Comparison of ENCODE assay signal across 8 cellular contexts in the genomic region with DNA sequence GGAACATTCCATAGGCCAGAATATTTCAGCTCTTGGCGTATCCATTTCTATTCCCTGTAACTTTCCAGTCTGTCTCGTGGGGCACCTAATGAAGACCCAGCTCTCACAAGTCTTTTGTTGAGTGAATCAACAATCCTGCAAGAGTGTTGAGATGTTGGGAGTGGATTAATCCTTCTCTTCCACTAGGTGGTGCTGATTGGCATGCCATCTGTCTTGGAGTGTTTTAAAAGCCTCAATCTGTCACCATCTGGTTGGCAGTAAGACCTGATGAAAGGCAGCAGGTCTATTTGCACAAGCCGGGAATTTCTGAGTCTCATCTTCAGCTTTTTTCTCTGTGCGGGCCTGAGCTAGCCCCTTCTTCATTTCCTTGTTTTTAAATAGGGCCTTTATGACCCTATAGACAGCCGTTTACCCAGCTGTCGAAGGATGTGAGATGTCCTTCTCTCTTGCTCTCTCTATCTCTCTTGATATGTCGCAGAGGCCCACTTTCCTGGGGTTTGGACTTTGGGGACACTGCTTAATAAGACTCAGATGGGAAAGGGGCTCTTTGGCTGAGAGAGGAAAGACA.
DNase-seq lines count a peak whose midpoint lies in the region; ATAC-seq and TF ChIP-seq lines count a peak whose summit lies in the region.

No MANE protein-coding gene starts in this region.

- H3K36me3 ChIP-seq in transverse colon, result no peaks in the 10 kb centered on the region

- TF ChIP-seq POLR2A in transverse colon (IDR thresholded peaks at IDR 0.05), result no peak

- no peaks in the 10 kb centered on the region for H3K4me1 ChIP-seq in transverse colon

- H3K4me1 Mint-ChIP-seq in activated CD4-positive, alpha-beta memory T cell treated with anti-CD3 and anti-CD28 coated beads for 36 hours (ENCODE audit: low read depth), result no peaks in the 10 kb centered on the region
- H3K4me1 Mint-ChIP-seq in activated CD4-positive, alpha-beta memory T cell treated with anti-CD3 and anti-CD28 coated beads, Interleukin-2, amount 10 ng/mL, durations not matched to agents 7 days and 5 days, result no peaks in the 10 kb centered on the region

- POLR2A ChIA-PET in activated CD4-positive, alpha-beta memory T cell treated with anti-CD3 and anti-CD28 coated beads for 36 hours (lab: Charles Lee), result no interaction called here
- POLR2A ChIA-PET in activated CD4-positive, alpha-beta memory T cell treated with anti-CD3 and anti-CD28 coated beads, Interleukin-2, amount 10 ng/mL, durations not matched to agents 7 days and 5 days (lab: Charles Lee), result no interaction called here

- H3K27ac ChIP-seq in transverse colon, result no peak overlapping the region

- peak; percentile 27 to 37 (median 31) for TF ChIP-seq CTCF in transverse colon (IDR thresholded peaks at IDR 0.05)

- H3K27me3 ChIP-seq in transverse colon, result no peaks in the 10 kb centered on the region

- peak; percentile 15 for DNase-seq in activated CD4-positive, alpha-beta memory T cell treated with anti-CD3 and anti-CD28 coated beads for 36 hours
- DNase-seq in activated CD4-positive, alpha-beta memory T cell treated with anti-CD3 and anti-CD28 coated beads, Interleukin-2, amount 10 ng/mL, durations not matched to agents 7 days and 5 days, result no peak
- peak; percentile 64 for DNase-seq in NAMALWA (ENCODE audit: low spot score)
- peak; percentile 29 for DNase-seq in amniotic stem cell (lab: John Stamatoyannopoulos, UW)
- peak; percentile 75 for DNase-seq in iPS-NIHi7 (ENCODE audit: extremely low spot score)
- no peak for DNase-seq in transverse colon
- no peak for DNase-seq in middle frontal gyrus (ENCODE audit: extremely low spot score, low spot score)

- H3K27me3 Mint-ChIP-seq in activated CD4-positive, alpha-beta memory T cell treated with anti-CD3 and anti-CD28 coated beads for 36 hours, result peaks cover 2% of the 10 kb centered on the region
- peaks cover 20% of the 10 kb centered on the region for H3K27me3 Mint-ChIP-seq in activated CD4-positive, alpha-beta memory T cell treated with anti-CD3 and anti-CD28 coated beads, Interleukin-2, amount 10 ng/mL, durations not matched to agents 7 days and 5 days

- no peak for TF ChIP-seq EP300 in transverse colon (IDR thresholded peaks at IDR 0.05; ENCODE audit: low read depth)

- no peak overlapping the region for H3K4me3 ChIP-seq in transverse colon

- WGBS in transverse colon (ENCODE audit: low coverage in 1 of 2), 2 donors, result 55 to 59% methylated on average over 7 of the region's 7 CpGs

- H3K4me3 Mint-ChIP-seq in activated CD4-positive, alpha-beta memory T cell treated with anti-CD3 and anti-CD28 coated beads for 36 hours, result no peak overlapping the region
- H3K4me3 Mint-ChIP-seq in activated CD4-positive, alpha-beta memory T cell treated with anti-CD3 and anti-CD28 coated beads, Interleukin-2, amount 10 ng/mL, durations not matched to agents 7 days and 5 days, result no peak overlapping the region

- no peak overlapping the region for H3K27ac Mint-ChIP-seq in activated CD4-positive, alpha-beta memory T cell treated with anti-CD3 and anti-CD28 coated beads for 36 hours
- H3K27ac Mint-ChIP-seq in activated CD4-positive, alpha-beta memory T cell treated with anti-CD3 and anti-CD28 coated beads, Interleukin-2, amount 10 ng/mL, durations not matched to agents 7 days and 5 days, result no peak overlapping the region

- CTCF ChIA-PET in activated CD4-positive, alpha-beta memory T cell treated with anti-CD3 and anti-CD28 coated beads for 36 hours (lab: Charles Lee), result interaction anchor here (0.6 to 2.0 kb wide), 14 partner anchors 10 to 612 kb away, joined by 3 to 11 read pairs (median 4); no protein-coding TSS in a partner anchor
- CTCF ChIA-PET in activated CD4-positive, alpha-beta memory T cell treated with anti-CD3 and anti-CD28 coated beads, Interleukin-2, amount 10 ng/mL, durations not matched to agents 7 days and 5 days (lab: Charles Lee), result interaction anchor here (0.6 to 1.4 kb wide), 3 partner anchors 8 to 603 kb away, joined by 3 to 6 read pairs (median 3); no protein-coding TSS in a partner anchor

- H3K9me3 Mint-ChIP-seq in activated CD4-positive, alpha-beta memory T cell treated with anti-CD3 and anti-CD28 coated beads for 36 hours, result no peaks in the 10 kb centered on the region
- no peaks in the 10 kb centered on the region for H3K9me3 Mint-ChIP-seq in activated CD4-positive, alpha-beta memory T cell treated with anti-CD3 and anti-CD28 coated beads, Interleukin-2, amount 10 ng/mL, durations not matched to agents 7 days and 5 days

- ATAC-seq in GM21723 (IDR thresholded peaks at IDR 0.05; ENCODE audit: unreplicated experiment), result peak; percentile 72

- in situ Hi-C loops in transverse colon (cut with MboI; ENCODE audit: low pct_ligation_motif_present in 1 of 4, low pct_unique_long_range_greater_than_20kb in 1 of 4, low sequenced_read_pairs in 3 of 4), result no loop called here

- no peaks in the 10 kb centered on the region for H3K36me3 Mint-ChIP-seq in activated CD4-positive, alpha-beta memory T cell treated with anti-CD3 and anti-CD28 coated beads for 36 hours
- no peaks in the 10 kb centered on the region for H3K36me3 Mint-ChIP-seq in activated CD4-positive, alpha-beta memory T cell treated with anti-CD3 and anti-CD28 coated beads, Interleukin-2, amount 10 ng/mL, durations not matched to agents 7 days and 5 days (ENCODE audit: low read depth)

- intact Hi-C loops in activated CD4-positive, alpha-beta memory T cell treated with anti-CD3 and anti-CD28 coated beads for 36 hours (cut with micrococcal nuclease), result loop anchor here (1.0 kb wide), 1 partner anchor 604 kb away; no protein-coding TSS in a partner anchor
- intact Hi-C loops in transverse colon (cut with DNase I; ENCODE audit: low total_unique reads), result no loop called here

- H3K9me3 ChIP-seq in transverse colon, result no peaks in the 10 kb centered on the region

Comparison
In these comparisons a context has a peak if more than half of its experiments do, and no peak if none do; other contexts are left out.
1. DNase-seq: peak in activated CD4-positive, alpha-beta memory T cell treated with anti-CD3 and anti-CD28 coated beads for 36 hours (single experiment), NAMALWA (single experiment), amniotic stem cell (single experiment) and iPS-NIHi7 (single experiment); none in activated CD4-positive, alpha-beta memory T cell treated with anti-CD3 and anti-CD28 coated beads, Interleukin-2, amount 10 ng/mL, durations not matched to agents 7 days and 5 days (single experiment), transverse colon (single experiment) and middle frontal gyrus (single experiment).